ENCODE assay signal across 8 cellular contexts in genomic region chr2:88690591-88691338, GRCh38. TPM values are rescaled to one million over a fixed set of nuclear protein-coding genes. Genes with fewer than 3 reads are reported as not detected.
DNase-seq lines count a peak whose midpoint lies in the region; ATAC-seq and TF ChIP-seq lines count a peak whose summit lies in the region.

No MANE protein-coding gene starts in this region.

- peak; percentile 15 for ATAC-seq in HG02970 (IDR thresholded peaks at IDR 0.05; ENCODE audit: low FRiP score, unreplicated experiment)

- peak overlapping the region; percentile 68 for H3K4me3 ChIP-seq in astrocyte of the spinal cord (ENCODE audit: low read depth, low read length)

- in situ Hi-C loops in SK-MEL-5 (cut with HindIII; ENCODE audit: low pct_unique_long_range_greater_than_20kb, low sequenced_read_pairs) (no loop called here), astrocyte of the spinal cord (cut with HindIII; ENCODE audit: low sequenced_read_pairs) (no loop called here)

- TF ChIP-seq CTCF in astrocyte of the spinal cord (IDR thresholded peaks at IDR 0.05; ENCODE audit: low read depth, low read length), result peak; percentile 10

- H3K27me3 ChIP-seq in layer of hippocampus (ENCODE audit: control insufficient read depth, insufficient read depth, low read length), result no peaks in the 10 kb centered on the region

- peak; percentile 53 for DNase-seq in NCI-H345 (lab: John Stamatoyannopoulos, UW)
- no peak for DNase-seq in NCI-H345 treated with DMSO at 0.1 percent for 48 hours (lab: John Stamatoyannopoulos, UW; ENCODE audit: unreplicated experiment)
- DNase-seq in SK-MEL-5 (ENCODE audit: low read depth, low spot score), result peak; percentile 50
- DNase-seq in astrocyte of the spinal cord (ENCODE audit: low read depth, low spot score), result no peak
- DNase-seq in stimulated activated CD4-positive, alpha-beta T cell treated with anti-CD3 and anti-CD28 coated beads, Interleukin-4, amount 100 ng/mL, for 48 hours (ENCODE audit: low read depth in 2 of 2), result peak; percentile 32 to 35
- DNase-seq in NCI-H187 (lab: John Stamatoyannopoulos, UW), result no peak

- peak overlapping the region; percentile 60 for H3K27ac ChIP-seq in layer of hippocampus (ENCODE audit: low read depth, low read length)

RNA-seq across cellular contexts. Expression of gene RPIA, which starts 0.7 kb away (rescaled TPM):
- total RNA-seq in SK-MEL-5 (2014; rRNA removed; shearing (Covaris generic)), result 13.3 and 17.4 TPM in 2 replicates
- polyA plus RNA-seq in SK-MEL-5 (2015; cell fraction: cytosol; rRNA removed), result 26.7 and 28.9 TPM in 2 replicates
- polyA plus RNA-seq in SK-MEL-5 (2015; cell fraction: nucleus; rRNA removed), result 11.0 and 11.7 TPM in 2 replicates

Comparison
In these comparisons a context has a peak if more than half of its experiments do, and no peak if none do; other contexts are left out.
1. DNase-seq: peak in NCI-H345 (single experiment), SK-MEL-5 (single experiment) and stimulated activated CD4-positive, alpha-beta T cell treated with anti-CD3 and anti-CD28 coated beads, Interleukin-4, amount 100 ng/mL, for 48 hours (2 of 2); none in NCI-H345 treated with DMSO at 0.1 percent for 48 hours (single experiment), astrocyte of the spinal cord (single experiment) and NCI-H187 (0 of 2).